ENCODE assay signal across 10 cellular contexts in genomic region chr5:144390133-144390532, GRCh38.
DNase-seq lines count a peak whose midpoint lies in the region; TF ChIP-seq lines count a peak whose summit lies in the region.
"Had no signal": no experiment of that assay in that cellular context is flagged by ENCODE, and none has a peak within 500 bp of the region (broad histone marks: within the 10 kb centered on the region; RNA-seq: fewer than 3 reads in every experiment).

No MANE protein-coding gene starts in this region.

- no peak overlapping the region for H3K23ac ChIP-seq in mesendoderm (ENCODE audit: low read length)

- no peaks in the 10 kb centered on the region for H3K27me3 ChIP-seq in Karpas-422 (ENCODE audit: low read length)
- H3K27me3 ChIP-seq in mammary epithelial cell (ENCODE audit: insufficient read depth, low read length) = peaks cover 2% of the 10 kb centered on the region
- H3K27me3 ChIP-seq in mesendoderm (ENCODE audit: insufficient read depth, low read length, poor library complexity) = no peaks in the 10 kb centered on the region
- no peaks in the 10 kb centered on the region for H3K27me3 ChIP-seq in tibial artery

- H2BK15ac ChIP-seq in mesendoderm (replicated peaks; ENCODE audit: low read depth) = no peak overlapping the region

- H3K4me3 Mint-ChIP-seq in Calu3 (ENCODE audit: low read depth, unreplicated experiment) = no peak overlapping the region
- H3K4me3 Mint-ChIP-seq in T-helper 2 cell treated with Interferon-gamma antibody and Interleukin-4, amounts not matched to agents 5 μg/mL and 100 μg/mL, for 36 hours = no peak overlapping the region

- no peak overlapping the region for H3K18ac ChIP-seq in mesendoderm (ENCODE audit: low read length)

- H3K4me1 ChIP-seq in Karpas-422 (ENCODE audit: low read length) (peaks cover 10% of the 10 kb centered on the region), mammary epithelial cell (ENCODE audit: insufficient read depth, low read length) (no peaks in the 10 kb centered on the region), mesendoderm (ENCODE audit: control insufficient read depth, low read depth, low read length) (no peaks in the 10 kb centered on the region), tibial artery (no peaks in the 10 kb centered on the region)

- H3K79me1 ChIP-seq in mesendoderm (ENCODE audit: low read length) = no peaks in the 10 kb centered on the region

- no peak overlapping the region for H2AK5ac ChIP-seq in mesendoderm (ENCODE audit: low read length)

- no peaks in the 10 kb centered on the region for H3K9me2 ChIP-seq in Karpas-422 (replicated peaks; ENCODE audit: insufficient read depth, low read length)

- H3K36me3 Mint-ChIP-seq in Calu3 (ENCODE audit: insufficient read depth, unreplicated experiment) = no peaks in the 10 kb centered on the region
- H3K36me3 Mint-ChIP-seq in T-helper 2 cell treated with Interferon-gamma antibody and Interleukin-4, amounts not matched to agents 5 μg/mL and 100 μg/mL, for 36 hours (ENCODE audit: low read depth) = no peaks in the 10 kb centered on the region

- CTCF ChIA-PET in Calu3 (lab: Charles Lee) = no interaction called here
- CTCF ChIA-PET in mammary epithelial cell (lab: Charles Lee; ENCODE audit: low non-redundant PET) = no interaction called here

- no peak for TF ChIP-seq CTCF in Calu3 (IDR thresholded peaks at IDR 0.05; ENCODE audit: unreplicated experiment)
- peak; percentile 38 to 58 for TF ChIP-seq CTCF in mammary epithelial cell (conservative IDR thresholded peaks at IDR 0.05 in 1 of 2, IDR thresholded peaks at IDR 0.05 in 1 of 2; ENCODE audit: extremely low read depth in 1 of 2, insufficient read depth in 1 of 2, low read depth in 1 of 2, low read length in 2 of 2)
- no peak for TF ChIP-seq CTCF in tibial artery (IDR thresholded peaks at IDR 0.05)

- dilution Hi-C loops in mammary epithelial cell (cut with HindIII; ENCODE audit: low sequenced_read_pairs) = no loop called here

- no peak overlapping the region for H3K4me3 ChIP-seq in Karpas-422 (ENCODE audit: low read length)
- no peak overlapping the region for H3K4me3 ChIP-seq in mammary epithelial cell (replicated peaks in 1 of 3; ENCODE audit: insufficient read depth in 1 of 3, low read depth in 2 of 3, low read length in 3 of 3)
- H3K4me3 ChIP-seq in mesendoderm (ENCODE audit: low read length) = no peak overlapping the region
- no peak overlapping the region for H3K4me3 ChIP-seq in tibial artery

- H4K20me1 ChIP-seq in Karpas-422 (ENCODE audit: insufficient read depth, low read depth, low read length) = no peaks in the 10 kb centered on the region
- no peaks in the 10 kb centered on the region for H4K20me1 ChIP-seq in mammary epithelial cell (ENCODE audit: insufficient read depth, low read length)

- H2BK120ac ChIP-seq in mesendoderm (ENCODE audit: low read depth, low read length) = no peak overlapping the region

- no peaks in the 10 kb centered on the region for H3K36me3 ChIP-seq in Karpas-422 (ENCODE audit: insufficient read depth, low read length)
- H3K36me3 ChIP-seq in mammary epithelial cell (ENCODE audit: insufficient read depth, low read length) = no peaks in the 10 kb centered on the region
- H3K36me3 ChIP-seq in mesendoderm (ENCODE audit: control insufficient read depth, insufficient read depth, low read length) = no peaks in the 10 kb centered on the region
- no peaks in the 10 kb centered on the region for H3K36me3 ChIP-seq in tibial artery

- H3K4ac ChIP-seq in mesendoderm (ENCODE audit: low read depth, low read length) = no peak overlapping the region

- H3K4me1 Mint-ChIP-seq in Calu3 (ENCODE audit: low read depth, unreplicated experiment) = no peaks in the 10 kb centered on the region
- no peaks in the 10 kb centered on the region for H3K4me1 Mint-ChIP-seq in T-helper 2 cell treated with Interferon-gamma antibody and Interleukin-4, amounts not matched to agents 5 μg/mL and 100 μg/mL, for 36 hours (ENCODE audit: low read depth)

- H3K56ac ChIP-seq in mesendoderm (ENCODE audit: low read length) = no peak overlapping the region

- intact Hi-C loops in Calu3 (cut with micrococcal nuclease; ENCODE audit: unreplicated experiment) = loop anchor here (1.0 kb wide), 1 partner anchor 185 kb away; no protein-coding TSS in a partner anchor
- intact Hi-C loops in mammary epithelial cell (cut with micrococcal nuclease) = loop anchor here (1.0 kb wide), 2 partner anchors 187 to 848 kb away; no protein-coding TSS in a partner anchor
- intact Hi-C loops in tibial artery (cut with DNase I; ENCODE audit: low total_unique reads) = no loop called here

- in situ Hi-C loops in mammary epithelial cell (cut with MboI; ENCODE audit: low sequenced_read_pairs in 2 of 2) = no loop called here

- 0% methylated on average over 1 of the region's 1 CpG for WGBS in mammary epithelial cell (ENCODE audit: low coverage, missing lambda C conversion rate)
- no CpG with 5 or more reads among the region's 1 CpG for WGBS in mesendoderm (ENCODE audit: extremely low coverage, insufficient coverage, low lambda C conversion rate)

- BruUV-seq in Calu3 (replicated peaks; lab: Mats Ljungman, UMichigan) (no TSS peak), mammary epithelial cell (replicated peaks; lab: Mats Ljungman, UMichigan) (no TSS peak)

- H4K5ac ChIP-seq in mesendoderm (ENCODE audit: low read length) = no peak overlapping the region

- H3K27ac ChIP-seq in Karpas-422 (ENCODE audit: low read length) (no peak overlapping the region), mammary epithelial cell (ENCODE audit: insufficient read depth, low read depth, low read length) (no peak overlapping the region), mesendoderm (ENCODE audit: low read depth, low read length) (no peak overlapping the region), tibial artery (no peak overlapping the region)

- no peaks in the 10 kb centered on the region for H3K27me3 Mint-ChIP-seq in Calu3 (ENCODE audit: unreplicated experiment)
- H3K27me3 Mint-ChIP-seq in T-helper 2 cell treated with Interferon-gamma antibody and Interleukin-4, amounts not matched to agents 5 μg/mL and 100 μg/mL, for 36 hours (ENCODE audit: low read depth) = no peaks in the 10 kb centered on the region

- no peak overlapping the region for H3K27ac Mint-ChIP-seq in Calu3 (ENCODE audit: unreplicated experiment)
- no peak overlapping the region for H3K27ac Mint-ChIP-seq in T-helper 2 cell treated with Interferon-gamma antibody and Interleukin-4, amounts not matched to agents 5 μg/mL and 100 μg/mL, for 36 hours

- no peak overlapping the region for H2BK5ac ChIP-seq in mesendoderm (ENCODE audit: low read length)

- H3K9me3 Mint-ChIP-seq in Calu3 (ENCODE audit: low read depth, unreplicated experiment) = no peaks in the 10 kb centered on the region
- no peaks in the 10 kb centered on the region for H3K9me3 Mint-ChIP-seq in T-helper 2 cell treated with Interferon-gamma antibody and Interleukin-4, amounts not matched to agents 5 μg/mL and 100 μg/mL, for 36 hours

- no peak overlapping the region for H4K8ac ChIP-seq in mesendoderm (ENCODE audit: low read depth, low read length)

- H2AFZ ChIP-seq in Karpas-422 (ENCODE audit: low read length) = no peak overlapping the region
- H2AFZ ChIP-seq in mammary epithelial cell (ENCODE audit: low read depth, low read length) = no peak overlapping the region

- DNase-seq in Calu3 = peak; percentile 3
- peak; percentile 51 for DNase-seq in Karpas-422
- peak; percentile 6 for DNase-seq in mammary epithelial cell
- DNase-seq in mesendoderm = peak; percentile 32
- DNase-seq in T-helper 2 cell treated with Interferon-gamma antibody and Interleukin-4, amounts not matched to agents 5 μg/mL and 100 μg/mL, for 36 hours (ENCODE audit: low spot score) = no peak
- DNase-seq in activated CD4-positive, alpha-beta T cell treated with anti-CD3 and anti-CD28 coated beads, Interleukin-2, amount 50 U/mL, for 1 hour = no peak
- no peak for DNase-seq in tibial artery
- no peak for DNase-seq in activated CD8-positive, alpha-beta memory T cell treated with anti-CD3 and anti-CD28 coated beads, Interleukin-2, amount 50 U/mL, for 48 hours
- DNase-seq: NCI-H1930, T-helper 1 cell had no signal

- H3K4me2 ChIP-seq in Karpas-422 (ENCODE audit: low read depth, low read length, poor library complexity, severe bottlenecking) (no peak overlapping the region), mammary epithelial cell (ENCODE audit: insufficient read depth, low read depth, low read length) (no peak overlapping the region), mesendoderm (ENCODE audit: low read length) (no peak overlapping the region)

- H3K79me2 ChIP-seq in Karpas-422 (ENCODE audit: low read length) (no peaks in the 10 kb centered on the region), mammary epithelial cell (ENCODE audit: insufficient read depth, low read length) (no peaks in the 10 kb centered on the region), mesendoderm (ENCODE audit: control insufficient read depth, insufficient read depth, low read length) (no peaks in the 10 kb centered on the region)

- H3K9me3 ChIP-seq in Karpas-422 (ENCODE audit: low read length) (no peaks in the 10 kb centered on the region), mammary epithelial cell (replicated peaks; ENCODE audit: insufficient read depth, low read length) (no peaks in the 10 kb centered on the region), tibial artery (no peaks in the 10 kb centered on the region)

- H3K9ac ChIP-seq in Karpas-422 (ENCODE audit: low read length) (no peak overlapping the region), mammary epithelial cell (ENCODE audit: insufficient read depth, low read length) (no peak overlapping the region), mesendoderm (ENCODE audit: low read length) (no peak overlapping the region)

Comparison
In these comparisons a context has a peak if more than half of its experiments do, and no peak if none do; other contexts are left out.
1. DNase-seq: peak in Calu3 (single experiment), Karpas-422 (single experiment), mammary epithelial cell (single experiment) and mesendoderm (single experiment); none in T-helper 2 cell treated with Interferon-gamma antibody and Interleukin-4, amounts not matched to agents 5 μg/mL and 100 μg/mL, for 36 hours (single experiment), activated CD4-positive, alpha-beta T cell treated with anti-CD3 and anti-CD28 coated beads, Interleukin-2, amount 50 U/mL, for 1 hour (single experiment), tibial artery (0 of 2) and activated CD8-positive, alpha-beta memory T cell treated with anti-CD3 and anti-CD28 coated beads, Interleukin-2, amount 50 U/mL, for 48 hours (single experiment).
2. CTCF ChIP-seq: peak in mammary epithelial cell (2 of 2); none in Calu3 (single experiment) and tibial artery (0 of 2).